In genomic region chr13:93547886-93548285, GRCh38 we compare ENCODE assay signal across 20 cellular contexts.
"Had no signal": no experiment of that assay in that cellular context is flagged by ENCODE, and none has a peak within 500 bp of the region (broad histone marks: within the 10 kb centered on the region; RNA-seq: fewer than 3 reads in every experiment).

No MANE protein-coding gene starts in this region.

- DNase-seq: activated CD4-positive, alpha-beta T cell treated with anti-CD3 and anti-CD28 coated beads for 48 hours; activated CD4-positive, alpha-beta T cell treated with anti-CD3 and anti-CD28 coated beads, Interleukin-2, amount 50 U/mL, for 48 hours; activated CD8-positive, alpha-beta memory T cell treated with anti-CD3 and anti-CD28 coated beads, Interleukin-2, amount 50 U/mL, for 48 hours; activated gamma-delta T cell treated with Interleukin-2 at 50 U/mL for 16 hours; activated naive CD4-positive, alpha-beta T cell treated with anti-CD3 and anti-CD28 coated beads, Interleukin-2, amount 50 U/mL, for 16 hours; activated T-cell treated with anti-CD3 and anti-CD28 coated beads, Interleukin-2, amount 50 U/mL, for 24 hours; amniotic stem cell; endodermal cell; foreskin melanocyte; left cardiac atrium; mammary epithelial cell; midbrain; natural killer cell; occipital lobe; psoas muscle; right cardiac atrium; spleen; stimulated activated naive CD4-positive, alpha-beta T cell treated with Interleukin-2 at 50 U/mL for 16 hours; T-helper 9 cell; WERI-Rb-1 had no signal
